Comparison of ENCODE assay signal across 1 cellular context in the genomic region with DNA sequence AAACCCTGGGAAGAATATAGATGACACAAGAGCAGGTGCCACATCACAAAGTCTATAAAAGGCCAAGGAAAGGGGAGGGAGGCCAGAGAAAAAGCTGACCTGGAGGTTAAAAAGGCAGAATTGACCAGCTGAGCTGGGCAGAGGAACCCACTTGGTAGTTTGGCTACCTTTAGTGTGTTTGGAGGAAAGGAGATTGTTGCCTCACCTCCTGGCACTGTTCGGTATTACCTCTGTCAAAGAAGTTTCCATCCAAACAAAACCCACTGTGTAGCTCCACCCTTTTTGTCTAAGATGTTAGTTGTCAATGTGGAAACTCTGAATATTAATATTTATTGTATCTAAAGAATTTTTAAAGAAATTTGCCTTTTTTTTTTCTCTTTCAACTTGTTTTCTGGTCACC.
TF ChIP-seq lines count a peak whose summit lies in the region.

No MANE protein-coding gene starts in this region.

TF ChIP-seq in A549, 52 proteins besides CTCF, POLR2A, EP300 and RAD21 (continued from another document):
- TF ChIP-seq, protein P1, sequence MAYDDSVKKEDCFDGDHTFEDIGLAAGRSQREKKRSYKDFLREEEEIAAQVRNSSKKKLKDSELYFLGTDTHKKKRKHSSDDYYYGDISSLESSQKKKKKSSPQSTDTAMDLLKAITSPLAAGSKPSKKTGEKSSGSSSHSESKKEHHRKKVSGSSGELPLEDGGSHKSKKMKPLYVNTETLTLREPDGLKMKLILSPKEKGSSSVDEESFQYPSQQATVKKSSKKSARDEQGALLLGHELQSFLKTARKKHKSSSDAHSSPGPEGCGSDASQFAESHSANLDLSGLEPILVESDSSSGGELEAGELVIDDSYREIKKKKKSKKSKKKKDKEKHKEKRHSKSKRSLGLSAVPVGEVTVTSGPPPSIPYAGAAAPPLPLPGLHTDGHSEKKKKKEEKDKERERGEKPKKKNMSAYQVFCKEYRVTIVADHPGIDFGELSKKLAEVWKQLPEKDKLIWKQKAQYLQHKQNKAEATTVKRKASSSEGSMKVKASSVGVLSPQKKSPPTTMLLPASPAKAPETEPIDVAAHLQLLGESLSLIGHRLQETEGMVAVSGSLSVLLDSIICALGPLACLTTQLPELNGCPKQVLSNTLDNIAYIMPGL (CRISPR knock-in tag; IDR thresholded peaks at IDR 0.05; ENCODE audit: borderline replicate concordance) = no peak
- TF ChIP-seq HOXB13 (CRISPR knock-in tag; IDR thresholded peaks at IDR 0.05; ENCODE audit: low read depth) = no peak
- TF ChIP-seq EHMT2 (IDR thresholded peaks at IDR 0.05; ENCODE audit: low read depth) = no peak
- no peak for TF ChIP-seq MYC (IDR thresholded peaks at IDR 0.05; ENCODE audit: borderline replicate concordance, low read length)
- TF ChIP-seq, protein P2, sequence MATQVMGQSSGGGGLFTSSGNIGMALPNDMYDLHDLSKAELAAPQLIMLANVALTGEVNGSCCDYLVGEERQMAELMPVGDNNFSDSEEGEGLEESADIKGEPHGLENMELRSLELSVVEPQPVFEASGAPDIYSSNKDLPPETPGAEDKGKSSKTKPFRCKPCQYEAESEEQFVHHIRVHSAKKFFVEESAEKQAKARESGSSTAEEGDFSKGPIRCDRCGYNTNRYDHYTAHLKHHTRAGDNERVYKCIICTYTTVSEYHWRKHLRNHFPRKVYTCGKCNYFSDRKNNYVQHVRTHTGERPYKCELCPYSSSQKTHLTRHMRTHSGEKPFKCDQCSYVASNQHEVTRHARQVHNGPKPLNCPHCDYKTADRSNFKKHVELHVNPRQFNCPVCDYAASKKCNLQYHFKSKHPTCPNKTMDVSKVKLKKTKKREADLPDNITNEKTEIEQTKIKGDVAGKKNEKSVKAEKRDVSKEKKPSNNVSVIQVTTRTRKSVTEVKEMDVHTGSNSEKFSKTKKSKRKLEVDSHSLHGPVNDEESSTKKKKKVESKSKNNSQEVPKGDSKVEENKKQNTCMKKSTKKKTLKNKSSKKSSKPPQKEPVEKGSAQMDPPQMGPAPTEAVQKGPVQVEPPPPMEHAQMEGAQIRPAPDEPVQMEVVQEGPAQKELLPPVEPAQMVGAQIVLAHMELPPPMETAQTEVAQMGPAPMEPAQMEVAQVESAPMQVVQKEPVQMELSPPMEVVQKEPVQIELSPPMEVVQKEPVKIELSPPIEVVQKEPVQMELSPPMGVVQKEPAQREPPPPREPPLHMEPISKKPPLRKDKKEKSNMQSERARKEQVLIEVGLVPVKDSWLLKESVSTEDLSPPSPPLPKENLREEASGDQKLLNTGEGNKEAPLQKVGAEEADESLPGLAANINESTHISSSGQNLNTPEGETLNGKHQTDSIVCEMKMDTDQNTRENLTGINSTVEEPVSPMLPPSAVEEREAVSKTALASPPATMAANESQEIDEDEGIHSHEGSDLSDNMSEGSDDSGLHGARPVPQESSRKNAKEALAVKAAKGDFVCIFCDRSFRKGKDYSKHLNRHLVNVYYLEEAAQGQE (IDR thresholded peaks at IDR 0.05) = no peak
- TF ChIP-seq, protein P3, sequence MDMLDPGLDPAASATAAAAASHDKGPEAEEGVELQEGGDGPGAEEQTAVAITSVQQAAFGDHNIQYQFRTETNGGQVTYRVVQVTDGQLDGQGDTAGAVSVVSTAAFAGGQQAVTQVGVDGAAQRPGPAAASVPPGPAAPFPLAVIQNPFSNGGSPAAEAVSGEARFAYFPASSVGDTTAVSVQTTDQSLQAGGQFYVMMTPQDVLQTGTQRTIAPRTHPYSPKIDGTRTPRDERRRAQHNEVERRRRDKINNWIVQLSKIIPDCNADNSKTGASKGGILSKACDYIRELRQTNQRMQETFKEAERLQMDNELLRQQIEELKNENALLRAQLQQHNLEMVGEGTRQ (IDR thresholded peaks at IDR 0.05) = no peak
- no peak for TF ChIP-seq TP53 (CRISPR knock-in tag; IDR thresholded peaks at IDR 0.05)
- TF ChIP-seq SMC3 (IDR thresholded peaks at IDR 0.05) = no peak
- TF ChIP-seq, protein P4, sequence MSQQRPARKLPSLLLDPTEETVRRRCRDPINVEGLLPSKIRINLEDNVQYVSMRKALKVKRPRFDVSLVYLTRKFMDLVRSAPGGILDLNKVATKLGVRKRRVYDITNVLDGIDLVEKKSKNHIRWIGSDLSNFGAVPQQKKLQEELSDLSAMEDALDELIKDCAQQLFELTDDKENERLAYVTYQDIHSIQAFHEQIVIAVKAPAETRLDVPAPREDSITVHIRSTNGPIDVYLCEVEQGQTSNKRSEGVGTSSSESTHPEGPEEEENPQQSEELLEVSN (IDR thresholded peaks at IDR 0.05; ENCODE audit: borderline replicate concordance, low read depth) = no peak
- TF ChIP-seq CHD2 (IDR thresholded peaks at IDR 0.05; ENCODE audit: low read length, partially characterized antibody) = no peak
- TF ChIP-seq BHLHE40 (IDR thresholded peaks at IDR 0.05; ENCODE audit: low read depth, low read length) = no peak
TF ChIP-seq in A549: peak in this region for 0.
